10 cellular contexts compared by ENCODE assay signal in the genomic region with DNA sequence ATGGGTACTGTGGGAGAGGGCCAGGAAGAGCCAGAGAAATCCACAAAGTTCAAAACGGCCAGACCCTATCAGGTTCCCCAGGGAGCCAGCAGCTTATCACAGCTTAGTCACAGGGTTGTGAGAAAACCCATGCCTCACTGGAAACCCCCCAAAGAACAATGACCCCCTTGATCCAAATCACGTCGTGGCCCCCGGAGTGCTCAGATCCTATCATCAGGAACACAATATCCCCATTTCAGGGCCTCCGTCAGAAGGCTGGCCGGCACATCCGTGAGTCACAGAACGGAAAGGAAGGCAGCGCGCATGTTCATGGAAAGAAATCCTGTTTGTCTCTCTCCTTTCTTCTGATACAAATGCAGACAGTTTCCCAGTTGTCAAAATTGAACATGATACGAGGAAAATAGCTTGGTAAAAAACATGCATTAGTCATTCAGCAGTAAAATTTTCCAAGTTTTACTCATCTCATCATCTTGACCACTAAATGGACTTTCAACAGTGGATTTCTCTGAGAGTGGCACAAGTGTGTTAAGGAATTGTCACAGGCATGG.
DNase-seq lines count a peak whose midpoint lies in the region; ATAC-seq and TF ChIP-seq lines count a peak whose summit lies in the region.
"Had no signal": no experiment of that assay in that cellular context is flagged by ENCODE, and none has a peak within 500 bp of the region (broad histone marks: within the 10 kb centered on the region; RNA-seq: fewer than 3 reads in every experiment).

No MANE protein-coding gene starts in this region.

- peaks cover 0 to 5% of the 10 kb centered on the region in 2 donors for H3K4me1 ChIP-seq in mucosa of rectum (ENCODE audit: control insufficient read depth in 2 of 2, insufficient read depth in 2 of 2, low read length in 2 of 2)
- peaks cover 7 to 8% of the 10 kb centered on the region in 2 donors for H3K4me1 ChIP-seq in aorta (ENCODE audit: control insufficient read depth in 1 of 2, insufficient read depth in 2 of 2, low read length in 2 of 2)

- no peak for ATAC-seq in activated naive CD8-positive, alpha-beta T cell treated with anti-CD3 and anti-CD28 coated beads, Interleukin-2, amount 50 U/mL, for 24 hours
- ATAC-seq in aorta (ENCODE audit: low FRiP score) = peak; percentile 85
- ATAC-seq in GM21825 (IDR thresholded peaks at IDR 0.05; ENCODE audit: unreplicated experiment) = no peak

- H3K4me3 ChIP-seq in epithelial cell of esophagus (ENCODE audit: low read length) (no peak overlapping the region), mucosa of rectum (ENCODE audit: low read length in 2 of 2) (no peak overlapping the region), aorta (ENCODE audit: low read length in 2 of 2) (no peak overlapping the region)

- peaks cover 8% of the 10 kb centered on the region for H3K4me1 Mint-ChIP-seq in activated naive CD8-positive, alpha-beta T cell treated with anti-CD3 and anti-CD28 coated beads, Interleukin-2, amount 50 U/mL, for 24 hours
- peaks cover 10% of the 10 kb centered on the region for H3K4me1 Mint-ChIP-seq in activated naive CD8-positive, alpha-beta T cell treated with anti-CD3 and anti-CD28 coated beads for 36 hours
- H3K4me1 Mint-ChIP-seq in activated T-helper 2 cell treated with anti-CD3 and anti-CD28 coated beads, Interferon-gamma antibody, Interleukin-2, Interleukin-4, amounts not matched to agents 10 μg/mL and 5 μg/mL and 100 μg/mL, durations not matched to agents 14 hours and 24 hours and 36 hours (ENCODE audit: low read depth) = no peaks in the 10 kb centered on the region

- peak overlapping the region; percentile 47 for H3K27ac Mint-ChIP-seq in activated naive CD8-positive, alpha-beta T cell treated with anti-CD3 and anti-CD28 coated beads, Interleukin-2, amount 50 U/mL, for 24 hours
- no peak overlapping the region for H3K27ac Mint-ChIP-seq in activated naive CD8-positive, alpha-beta T cell treated with anti-CD3 and anti-CD28 coated beads for 36 hours
- no peak overlapping the region for H3K27ac Mint-ChIP-seq in activated T-helper 2 cell treated with anti-CD3 and anti-CD28 coated beads, Interferon-gamma antibody, Interleukin-2, Interleukin-4, amounts not matched to agents 10 μg/mL and 5 μg/mL and 100 μg/mL, durations not matched to agents 14 hours and 24 hours and 36 hours

- H3K27me3 ChIP-seq in mucosa of rectum (ENCODE audit: control insufficient read depth in 2 of 2, insufficient read depth in 2 of 2, low read length in 2 of 2) (peaks cover 2 to 3% of the 10 kb centered on the region in 2 donors), aorta (ENCODE audit: control insufficient read depth in 1 of 2, insufficient read depth in 2 of 2, low read length in 1 of 2) (no peaks in the 10 kb centered on the region)

- H3K27ac ChIP-seq in mucosa of rectum (ENCODE audit: low read depth in 2 of 2, low read length in 2 of 2) (peak overlapping the region; percentile 17 to 62), aorta (ENCODE audit: low read depth in 1 of 2, low read length in 2 of 2) (peak overlapping the region; percentile 61 to 93)
- H3K27ac ChIP-seq: 22Rv1 had no signal

- DNase-seq in activated naive CD8-positive, alpha-beta T cell treated with anti-CD3 and anti-CD28 coated beads, Interleukin-2, amount 50 U/mL, for 24 hours = no peak
- no peak for DNase-seq in activated naive CD8-positive, alpha-beta T cell treated with anti-CD3 and anti-CD28 coated beads for 36 hours
- DNase-seq in epithelial cell of esophagus (ENCODE audit: low read depth) (peak; percentile 86), aorta (peak; percentile 81 to 89)
- no peak for DNase-seq in activated T-helper 2 cell treated with anti-CD3 and anti-CD28 coated beads, Interferon-gamma antibody, Interleukin-2, Interleukin-4, amounts not matched to agents 10 μg/mL and 5 μg/mL and 100 μg/mL, durations not matched to agents 14 hours and 24 hours and 36 hours (ENCODE audit: low spot score)
- no peak for DNase-seq in activated CD8-positive, alpha-beta memory T cell treated with anti-CD3 and anti-CD28 coated beads for 24 hours
- DNase-seq: NCI-H187 treated with DMSO at 0.1 percent for 48 hours had no signal

- no peaks in the 10 kb centered on the region for H3K9me3 Mint-ChIP-seq in activated naive CD8-positive, alpha-beta T cell treated with anti-CD3 and anti-CD28 coated beads, Interleukin-2, amount 50 U/mL, for 24 hours
- no peaks in the 10 kb centered on the region for H3K9me3 Mint-ChIP-seq in activated naive CD8-positive, alpha-beta T cell treated with anti-CD3 and anti-CD28 coated beads for 36 hours
- H3K9me3 Mint-ChIP-seq in activated T-helper 2 cell treated with anti-CD3 and anti-CD28 coated beads, Interferon-gamma antibody, Interleukin-2, Interleukin-4, amounts not matched to agents 10 μg/mL and 5 μg/mL and 100 μg/mL, durations not matched to agents 14 hours and 24 hours and 36 hours = no peaks in the 10 kb centered on the region

- H3K9me3 ChIP-seq in mucosa of rectum (ENCODE audit: control insufficient read depth in 2 of 2, low read length in 2 of 2) (no peaks in the 10 kb centered on the region), aorta (ENCODE audit: control insufficient read depth, low read length) (no peaks in the 10 kb centered on the region)

- peaks cover 25% of the 10 kb centered on the region for H3K27me3 Mint-ChIP-seq in activated naive CD8-positive, alpha-beta T cell treated with anti-CD3 and anti-CD28 coated beads, Interleukin-2, amount 50 U/mL, for 24 hours
- peaks cover 40% of the 10 kb centered on the region for H3K27me3 Mint-ChIP-seq in activated naive CD8-positive, alpha-beta T cell treated with anti-CD3 and anti-CD28 coated beads for 36 hours
- H3K27me3 Mint-ChIP-seq in activated T-helper 2 cell treated with anti-CD3 and anti-CD28 coated beads, Interferon-gamma antibody, Interleukin-2, Interleukin-4, amounts not matched to agents 10 μg/mL and 5 μg/mL and 100 μg/mL, durations not matched to agents 14 hours and 24 hours and 36 hours (ENCODE audit: low read depth) = peaks cover 34% of the 10 kb centered on the region

- H3K36me3 Mint-ChIP-seq in activated naive CD8-positive, alpha-beta T cell treated with anti-CD3 and anti-CD28 coated beads, Interleukin-2, amount 50 U/mL, for 24 hours (ENCODE audit: low read depth) = no peaks in the 10 kb centered on the region
- no peaks in the 10 kb centered on the region for H3K36me3 Mint-ChIP-seq in activated naive CD8-positive, alpha-beta T cell treated with anti-CD3 and anti-CD28 coated beads for 36 hours
- H3K36me3 Mint-ChIP-seq in activated T-helper 2 cell treated with anti-CD3 and anti-CD28 coated beads, Interferon-gamma antibody, Interleukin-2, Interleukin-4, amounts not matched to agents 10 μg/mL and 5 μg/mL and 100 μg/mL, durations not matched to agents 14 hours and 24 hours and 36 hours (ENCODE audit: low read depth) = no peaks in the 10 kb centered on the region

- TF ChIP-seq CTCF in epithelial cell of esophagus (IDR thresholded peaks at IDR 0.05; ENCODE audit: insufficient read depth, low read depth, low read length, missing control alignments) = no peak

- H3K4me3 Mint-ChIP-seq in activated naive CD8-positive, alpha-beta T cell treated with anti-CD3 and anti-CD28 coated beads, Interleukin-2, amount 50 U/mL, for 24 hours = no peak overlapping the region
- no peak overlapping the region for H3K4me3 Mint-ChIP-seq in activated naive CD8-positive, alpha-beta T cell treated with anti-CD3 and anti-CD28 coated beads for 36 hours
- H3K4me3 Mint-ChIP-seq in activated T-helper 2 cell treated with anti-CD3 and anti-CD28 coated beads, Interferon-gamma antibody, Interleukin-2, Interleukin-4, amounts not matched to agents 10 μg/mL and 5 μg/mL and 100 μg/mL, durations not matched to agents 14 hours and 24 hours and 36 hours (ENCODE audit: low read depth) = no peak overlapping the region

- no peaks in the 10 kb centered on the region for H3K36me3 ChIP-seq in mucosa of rectum (ENCODE audit: control insufficient read depth in 2 of 2, insufficient read depth in 2 of 2, low read length in 2 of 2)
- no peaks in the 10 kb centered on the region for H3K36me3 ChIP-seq in aorta (ENCODE audit: control insufficient read depth in 1 of 2, insufficient read depth in 2 of 2, low read length in 1 of 2)

- H3K9ac ChIP-seq in mucosa of rectum (ENCODE audit: low read depth in 1 of 2, low read length in 2 of 2) = no peak overlapping the region

- intact Hi-C loops in aorta (cut with DNase I) = loop anchor here in 1 of 2 donors (1.0 to 10.0 kb wide), 3 partner anchors 25 to 123 kb away; a partner anchor contains a TSS
- intact Hi-C loops in activated T-helper 2 cell treated with anti-CD3 and anti-CD28 coated beads, Interferon-gamma antibody, Interleukin-2, Interleukin-4, amounts not matched to agents 10 μg/mL and 5 μg/mL and 100 μg/mL, durations not matched to agents 14 hours and 24 hours and 36 hours (cut with micrococcal nuclease) = no loop called here

- WGBS in aorta, 2 donors = 6 to 10% methylated on average over 11 of the region's 11 CpGs

Comparison
In these comparisons a context has a peak if more than half of its experiments do, and no peak if none do; other contexts are left out.
1. DNase-seq: peak in epithelial cell of esophagus (single experiment) and aorta (2 of 2); none in activated naive CD8-positive, alpha-beta T cell treated with anti-CD3 and anti-CD28 coated beads, Interleukin-2, amount 50 U/mL, for 24 hours (single experiment), activated naive CD8-positive, alpha-beta T cell treated with anti-CD3 and anti-CD28 coated beads for 36 hours (single experiment), activated T-helper 2 cell treated with anti-CD3 and anti-CD28 coated beads, Interferon-gamma antibody, Interleukin-2, Interleukin-4, amounts not matched to agents 10 μg/mL and 5 μg/mL and 100 μg/mL, durations not matched to agents 14 hours and 24 hours and 36 hours (single experiment) and activated CD8-positive, alpha-beta memory T cell treated with anti-CD3 and anti-CD28 coated beads for 24 hours (single experiment).